ENCODE assay signal across 8 cellular contexts in the genomic region with DNA sequence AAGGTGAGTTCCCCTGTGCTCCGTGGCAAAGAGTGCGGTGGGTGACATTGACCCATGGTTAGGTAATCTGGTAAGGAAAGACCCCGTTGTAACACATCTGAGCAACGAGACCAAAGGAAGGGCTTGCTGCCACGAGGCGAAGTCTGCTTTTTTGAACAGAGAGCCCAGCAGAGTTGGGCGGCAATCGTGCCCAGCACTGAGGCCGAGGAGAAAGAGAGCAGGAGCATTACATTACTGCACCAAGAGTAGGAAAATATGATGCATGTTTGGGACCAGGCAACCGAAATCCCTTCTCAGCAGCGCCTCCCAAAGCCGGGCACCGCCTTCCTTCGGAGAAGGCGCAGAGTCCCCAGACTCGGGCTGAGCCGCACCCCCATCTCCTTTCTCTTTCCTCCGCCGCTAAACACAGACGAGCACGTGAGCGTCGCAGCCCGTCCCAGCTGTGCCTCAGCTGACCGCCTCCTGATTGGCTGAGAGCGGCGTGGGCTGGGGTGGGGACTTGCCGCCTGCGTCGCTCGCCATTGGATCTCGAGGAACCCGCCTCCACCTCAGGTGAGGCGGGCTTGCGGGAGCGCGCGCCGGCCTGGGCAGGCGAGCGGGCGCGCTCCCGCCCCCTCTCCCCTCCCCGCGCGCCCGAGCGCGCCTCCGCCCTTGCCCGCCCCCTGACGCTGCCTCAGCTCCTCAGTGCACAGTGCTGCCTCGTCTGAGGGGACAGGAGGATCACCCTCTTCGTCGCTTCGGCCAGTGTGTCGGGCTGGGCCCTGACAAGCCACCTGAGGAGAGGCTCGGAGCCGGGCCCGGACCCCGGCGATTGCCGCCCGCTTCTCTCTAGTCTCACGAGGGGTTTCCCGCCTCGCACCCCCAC. TPM values are rescaled to one million over a fixed set of nuclear protein-coding genes. Genes with fewer than 3 reads are reported as not detected.
DNase-seq lines count a peak whose midpoint lies in the region; ATAC-seq, FAIRE-seq and TF ChIP-seq lines count a peak whose summit lies in the region.

A gene (plus strand): TSS at position 684 of the 865 bp plus-strand sequence. CDS start 292 bp downstream, outside the sequence.

- H3K4me3 Mint-ChIP-seq in WTC11, result peak within 1 kb of the TSS; percentile 95

- H3K27ac ChIP-seq in AG04450 (ENCODE audit: low read depth, low read length), result peak within 1 kb of the TSS; percentile 96
- H3K27ac ChIP-seq in small intestine (ENCODE audit: low read depth in 1 of 2, low read length in 1 of 2), result peak within 1 kb of the TSS; percentile 93 to 97

- peaks cover 9% of the 10 kb centered on the region for H3K36me3 Mint-ChIP-seq in WTC11

- peaks cover 47% of the 10 kb centered on the region for H3K4me1 Mint-ChIP-seq in WTC11

- no peaks in the 10 kb centered on the region for H3K27me3 ChIP-seq in AG04450 (ENCODE audit: control insufficient read depth, insufficient read depth, low read length)
- no peaks in the 10 kb centered on the region for H3K27me3 ChIP-seq in small intestine (ENCODE audit: control insufficient read depth in 2 of 2, insufficient read depth in 2 of 2, low read length in 2 of 2)

- CTCF ChIA-PET in AG04450 (lab: Charles Lee) (interaction anchor here (1.2 kb wide), 1 partner anchor 225 kb away, joined by 3 read pairs; no protein-coding TSS in a partner anchor), WTC11 (lab: Charles Lee) (interaction anchor here (0.7 to 1.7 kb wide), 3 partner anchors 11 to 143 kb away, joined by 3 to 5 read pairs (median 3); no protein-coding TSS in a partner anchor)

- peaks cover 4 to 6% of the 10 kb centered on the region in 2 donors for H3K4me1 ChIP-seq in small intestine (ENCODE audit: control insufficient read depth in 2 of 2, insufficient read depth in 1 of 2, low read depth in 1 of 2, low read length in 1 of 2)

- H3K9me3 ChIP-seq in AG04450 (ENCODE audit: control insufficient read depth, insufficient read depth, low read length) (no peaks in the 10 kb centered on the region), small intestine (ENCODE audit: control insufficient read depth, low read depth) (no peaks in the 10 kb centered on the region)

- 1% methylated on average over 49 to 68 of the region's 68 CpGs for WGBS in small intestine, 3 donors

- DNase-seq in AG04450 (ENCODE audit: low read depth, low spot score) (peak; percentile 98), NCI-H2227 treated with DMSO at 0.1 percent for 48 hours (lab: John Stamatoyannopoulos, UW) (peak; percentile 97), WTC11 (ENCODE audit: low spot score) (peak; percentile 97), cardiac fibroblast (ENCODE audit: low read depth in 2 of 2) (peak; percentile 99 to 100), iPS-NIHi11 (ENCODE audit: low spot score) (peak; percentile 98), small intestine (peak; percentile 99)

- H3K9me3 Mint-ChIP-seq in WTC11, result no peaks in the 10 kb centered on the region

- FAIRE-seq in small intestine (lab: Jason Lieb, UNC), result no peak

- ATAC-seq in GM18907 (IDR thresholded peaks at IDR 0.05; ENCODE audit: unreplicated experiment), result peak; percentile 94
- peak; percentile 95 for ATAC-seq in HG03159 (IDR thresholded peaks at IDR 0.05; ENCODE audit: unreplicated experiment)
- peak; percentile 92 for ATAC-seq in WTC11

- H3K27ac Mint-ChIP-seq in WTC11, result peak within 1 kb of the TSS; percentile 99

- POLR2A ChIA-PET in AG04450 (lab: Yijun Ruan, JAX), result interaction anchor here (0.5 to 1.3 kb wide), 11 partner anchors 11 to 218 kb away, joined by 3 to 9 read pairs (median 5); a partner anchor contains a TSS
- POLR2A ChIA-PET in WTC11 (lab: Charles Lee), result interaction anchor here (0.5 to 1.7 kb wide), 17 partner anchors 11 to 228 kb away, joined by 3 to 9 read pairs (median 4); a partner anchor contains a TSS

- TF ChIP-seq CTCF in AG04450 (IDR thresholded peaks at IDR 0.05; ENCODE audit: low read depth, low read length) (peak; percentile 16; the same call in 1 of the 2 replicates), WTC11 (IDR thresholded peaks at IDR 0.05) (no peak), cardiac fibroblast (IDR thresholded peaks at IDR 0.05; ENCODE audit: low read depth, low read length) (peak; percentile 14)

- H3K36me3 ChIP-seq in small intestine (ENCODE audit: control insufficient read depth in 2 of 2, insufficient read depth in 2 of 2, low read length in 2 of 2), result no peaks in the 10 kb centered on the region

- H3K4me3 ChIP-seq in AG04450 (ENCODE audit: low read depth, low read length) (peak within 1 kb of the TSS; percentile 83), cardiac fibroblast (replicated peaks in 1 of 2; ENCODE audit: low read depth in 2 of 2, low read length in 2 of 2) (peak within 1 kb of the TSS; percentile 82), small intestine (ENCODE audit: low read depth in 1 of 2, low read length in 2 of 2) (peak within 1 kb of the TSS; percentile 92 to 97)

- no peaks in the 10 kb centered on the region for H3K27me3 Mint-ChIP-seq in WTC11 (ENCODE audit: low read depth)

TF ChIP-seq in WTC11, 78 proteins besides CTCF, POLR2A, EP300 and RAD21 (continues in another document):
- TF ChIP-seq, protein P1, sequence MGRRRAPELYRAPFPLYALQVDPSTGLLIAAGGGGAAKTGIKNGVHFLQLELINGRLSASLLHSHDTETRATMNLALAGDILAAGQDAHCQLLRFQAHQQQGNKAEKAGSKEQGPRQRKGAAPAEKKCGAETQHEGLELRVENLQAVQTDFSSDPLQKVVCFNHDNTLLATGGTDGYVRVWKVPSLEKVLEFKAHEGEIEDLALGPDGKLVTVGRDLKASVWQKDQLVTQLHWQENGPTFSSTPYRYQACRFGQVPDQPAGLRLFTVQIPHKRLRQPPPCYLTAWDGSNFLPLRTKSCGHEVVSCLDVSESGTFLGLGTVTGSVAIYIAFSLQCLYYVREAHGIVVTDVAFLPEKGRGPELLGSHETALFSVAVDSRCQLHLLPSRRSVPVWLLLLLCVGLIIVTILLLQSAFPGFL (CRISPR knock-in tag; IDR thresholded peaks at IDR 0.05; ENCODE audit: borderline replicate concordance), result no peak
- TF ChIP-seq, protein P2, sequence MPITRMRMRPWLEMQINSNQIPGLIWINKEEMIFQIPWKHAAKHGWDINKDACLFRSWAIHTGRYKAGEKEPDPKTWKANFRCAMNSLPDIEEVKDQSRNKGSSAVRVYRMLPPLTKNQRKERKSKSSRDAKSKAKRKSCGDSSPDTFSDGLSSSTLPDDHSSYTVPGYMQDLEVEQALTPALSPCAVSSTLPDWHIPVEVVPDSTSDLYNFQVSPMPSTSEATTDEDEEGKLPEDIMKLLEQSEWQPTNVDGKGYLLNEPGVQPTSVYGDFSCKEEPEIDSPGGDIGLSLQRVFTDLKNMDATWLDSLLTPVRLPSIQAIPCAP (CRISPR knock-in tag; IDR thresholded peaks at IDR 0.05), result no peak
- TF ChIP-seq GABPB1 (CRISPR knock-in tag; IDR thresholded peaks at IDR 0.05) (no peak; the same call in 1 of the 2 replicates), ETV6 (CRISPR knock-in tag; IDR thresholded peaks at IDR 0.05) (no peak; the same call in 1 of the 2 replicates), GRHL2 (CRISPR knock-in tag; IDR thresholded peaks at IDR 0.05; ENCODE audit: insufficient replicate concordance, severe bottlenecking) (no peak), TCF7 (CRISPR knock-in tag; IDR thresholded peaks at IDR 0.05; ENCODE audit: low read depth) (no peak), ZNF138 (CRISPR knock-in tag; conservative IDR thresholded peaks at IDR 0.05) (no peak), FOXP1 (CRISPR knock-in tag; IDR thresholded peaks at IDR 0.05; ENCODE audit: borderline replicate concordance) (no peak; the same call in 1 of the 2 replicates), ZNF423 (CRISPR knock-in tag; IDR thresholded peaks at IDR 0.05) (no peak), RELA (CRISPR knock-in tag; IDR thresholded peaks at IDR 0.05; ENCODE audit: borderline replicate concordance) (no peak), FOXK1 (CRISPR knock-in tag; IDR thresholded peaks at IDR 0.05) (peak; percentile 98), ATF1 (CRISPR knock-in tag; IDR thresholded peaks at IDR 0.05) (no peak), NR3C1 (CRISPR knock-in tag; conservative IDR thresholded peaks at IDR 0.05; ENCODE audit: low read depth) (no peak), MXD4 (CRISPR knock-in tag; IDR thresholded peaks at IDR 0.05; ENCODE audit: borderline replicate concordance) (no peak)
- TF ChIP-seq, protein P3, sequence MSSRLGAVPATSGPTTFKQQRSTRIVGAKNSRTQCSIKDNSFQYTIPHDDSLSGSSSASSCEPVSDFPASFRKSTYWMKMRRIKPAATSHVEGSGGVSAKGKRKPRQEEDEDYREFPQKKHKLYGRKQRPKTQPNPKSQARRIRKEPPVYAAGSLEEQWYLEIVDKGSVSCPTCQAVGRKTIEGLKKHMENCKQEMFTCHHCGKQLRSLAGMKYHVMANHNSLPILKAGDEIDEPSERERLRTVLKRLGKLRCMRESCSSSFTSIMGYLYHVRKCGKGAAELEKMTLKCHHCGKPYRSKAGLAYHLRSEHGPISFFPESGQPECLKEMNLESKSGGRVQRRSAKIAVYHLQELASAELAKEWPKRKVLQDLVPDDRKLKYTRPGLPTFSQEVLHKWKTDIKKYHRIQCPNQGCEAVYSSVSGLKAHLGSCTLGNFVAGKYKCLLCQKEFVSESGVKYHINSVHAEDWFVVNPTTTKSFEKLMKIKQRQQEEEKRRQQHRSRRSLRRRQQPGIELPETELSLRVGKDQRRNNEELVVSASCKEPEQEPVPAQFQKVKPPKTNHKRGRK (CRISPR knock-in tag; IDR thresholded peaks at IDR 0.05; ENCODE audit: borderline replicate concordance), result no peak
- TF ChIP-seq, protein P4, sequence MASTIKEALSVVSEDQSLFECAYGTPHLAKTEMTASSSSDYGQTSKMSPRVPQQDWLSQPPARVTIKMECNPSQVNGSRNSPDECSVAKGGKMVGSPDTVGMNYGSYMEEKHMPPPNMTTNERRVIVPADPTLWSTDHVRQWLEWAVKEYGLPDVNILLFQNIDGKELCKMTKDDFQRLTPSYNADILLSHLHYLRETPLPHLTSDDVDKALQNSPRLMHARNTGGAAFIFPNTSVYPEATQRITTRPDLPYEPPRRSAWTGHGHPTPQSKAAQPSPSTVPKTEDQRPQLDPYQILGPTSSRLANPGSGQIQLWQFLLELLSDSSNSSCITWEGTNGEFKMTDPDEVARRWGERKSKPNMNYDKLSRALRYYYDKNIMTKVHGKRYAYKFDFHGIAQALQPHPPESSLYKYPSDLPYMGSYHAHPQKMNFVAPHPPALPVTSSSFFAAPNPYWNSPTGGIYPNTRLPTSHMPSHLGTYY (CRISPR knock-in tag; IDR thresholded peaks at IDR 0.05), result no peak
- TF ChIP-seq, protein P5, sequence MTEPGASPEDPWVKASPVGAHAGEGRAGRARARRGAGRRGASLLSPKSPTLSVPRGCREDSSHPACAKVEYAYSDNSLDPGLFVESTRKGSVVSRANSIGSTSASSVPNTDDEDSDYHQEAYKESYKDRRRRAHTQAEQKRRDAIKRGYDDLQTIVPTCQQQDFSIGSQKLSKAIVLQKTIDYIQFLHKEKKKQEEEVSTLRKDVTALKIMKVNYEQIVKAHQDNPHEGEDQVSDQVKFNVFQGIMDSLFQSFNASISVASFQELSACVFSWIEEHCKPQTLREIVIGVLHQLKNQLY (CRISPR knock-in tag; IDR thresholded peaks at IDR 0.05), result no peak

RNA-seq across cellular contexts. Expression of the gene that starts here (rescaled TPM):
- 210 and 262 TPM in 2 replicates for polyA plus RNA-seq in AG04450 (2011; rRNA removed)
- polyA minus RNA-seq in AG04450 (2011; rRNA and poly(A)+ RNA removed), result 202 and 355 TPM in 2 replicates
- 146 to 165 TPM (median 153 TPM) in 3 replicates for total RNA-seq in WTC11 (2021)
- polyA plus RNA-seq in small intestine, result 10 to 100 TPM; 19.5 to 49.1 (median 21.2) TPM

Comparison
In these comparisons a context has a peak if more than half of its experiments do, and no peak if none do; other contexts are left out.
1. Peak in every context shown above with its lines: DNase-seq, ATAC-seq, H3K4me3 ChIP-seq and H3K27ac ChIP-seq.